Comparison of ENCODE assay signal across 24 cellular contexts in genomic region chr11:134506046-134506445, GRCh38.
DNase-seq lines count a peak whose midpoint lies in the region; ATAC-seq and TF ChIP-seq lines count a peak whose summit lies in the region.
"Had no signal": no experiment of that assay in that cellular context is flagged by ENCODE, and none has a peak within 500 bp of the region (broad histone marks: within the 10 kb centered on the region; RNA-seq: fewer than 3 reads in every experiment).

No MANE protein-coding gene starts in this region.

- H3K27me3 Mint-ChIP-seq in endodermal cell (ENCODE audit: insufficient read depth) = peaks cover 30% of the 10 kb centered on the region
- H3K27me3 Mint-ChIP-seq: CD4-positive, CD25-positive, alpha-beta regulatory T cell had no signal

- no peak overlapping the region for H3K27ac Mint-ChIP-seq in endodermal cell
- H3K27ac Mint-ChIP-seq: CD14-positive monocyte; CD4-positive, CD25-positive, alpha-beta regulatory T cell; CD8-positive, alpha-beta memory T cell had no signal

- no peak for TF ChIP-seq EP300 in sigmoid colon (IDR thresholded peaks at IDR 0.05)

- no peaks in the 10 kb centered on the region for H3K9me3 ChIP-seq in right cardiac atrium (ENCODE audit: control insufficient read depth, low read length)
- H3K9me3 ChIP-seq in endodermal cell (ENCODE audit: control insufficient read depth, low read length) = no peaks in the 10 kb centered on the region
- H3K9me3 ChIP-seq in sigmoid colon = no peaks in the 10 kb centered on the region
- H3K9me3 ChIP-seq: BE2C, BLaER1 had no signal

- WGBS in right cardiac atrium = 67% methylated on average over 2 of the region's 2 CpGs
- WGBS in endodermal cell (ENCODE audit: insufficient coverage in 1 of 2, insufficient read length in 1 of 2), 2 experiments = 89 to 100% methylated on average over 2 of the region's 2 CpGs
- 88 to 91% methylated on average over 2 of the region's 2 CpGs for WGBS in sigmoid colon, 2 donors

- H3K4me1 ChIP-seq in right cardiac atrium (ENCODE audit: control insufficient read depth, insufficient read depth, low read length) (no peaks in the 10 kb centered on the region), endodermal cell (ENCODE audit: control insufficient read depth, insufficient read depth, low read length) (no peaks in the 10 kb centered on the region), sigmoid colon (no peaks in the 10 kb centered on the region)
- H3K4me1 ChIP-seq: BE2C had no signal

- intact Hi-C loops in cardiac septum (cut with DNase I) = no loop called here
- intact Hi-C loops in right cardiac atrium (cut with DNase I) = no loop called here
- intact Hi-C loops in sigmoid colon (cut with DNase I) = no loop called here

- H3K9ac ChIP-seq in endodermal cell (ENCODE audit: extremely low read depth, low read length, poor library complexity, severe bottlenecking) = no peak overlapping the region
- H3K9ac ChIP-seq: BLaER1 had no signal

- TF ChIP-seq CTCF in endodermal cell (conservative IDR thresholded peaks at IDR 0.05) (no peak), sigmoid colon (IDR thresholded peaks at IDR 0.05) (no peak)

- H3K27me3 ChIP-seq in right cardiac atrium (ENCODE audit: control insufficient read depth, insufficient read depth) = no peaks in the 10 kb centered on the region
- no peaks in the 10 kb centered on the region for H3K27me3 ChIP-seq in endodermal cell (ENCODE audit: control insufficient read depth, insufficient read depth, low read length, poor library complexity, severe bottlenecking)
- peaks cover 0 to 6% (median 0%) of the 10 kb centered on the region in 3 donors for H3K27me3 ChIP-seq in sigmoid colon
- H3K27me3 ChIP-seq: BLaER1 had no signal

- no peak overlapping the region for H3K4me3 Mint-ChIP-seq in endodermal cell
- H3K4me3 Mint-ChIP-seq: CD14-positive monocyte; CD4-positive, alpha-beta memory T cell; CD4-positive, CD25-positive, alpha-beta regulatory T cell had no signal

- H3K36me3 ChIP-seq in endodermal cell (ENCODE audit: control insufficient read depth, insufficient read depth, low read length) = no peaks in the 10 kb centered on the region
- H3K36me3 ChIP-seq in sigmoid colon = no peaks in the 10 kb centered on the region
- H3K36me3 ChIP-seq: BE2C, BLaER1 had no signal

- no peaks in the 10 kb centered on the region for H3K9me3 Mint-ChIP-seq in endodermal cell
- H3K9me3 Mint-ChIP-seq: CD14-positive monocyte; CD4-positive, alpha-beta memory T cell; CD4-positive, CD25-positive, alpha-beta regulatory T cell; CD8-positive, alpha-beta memory T cell had no signal

- H3K4me3 ChIP-seq in right cardiac atrium (ENCODE audit: low read length) (no peak overlapping the region), endodermal cell (ENCODE audit: low read length) (no peak overlapping the region), sigmoid colon (no peak overlapping the region)
- H3K4me3 ChIP-seq: BLaER1, GM12878 had no signal

- no peak for TF ChIP-seq POLR2A in sigmoid colon (IDR thresholded peaks at IDR 0.05)

- H3K27ac ChIP-seq in right cardiac atrium (ENCODE audit: low read length) (no peak overlapping the region), endodermal cell (ENCODE audit: low read depth, low read length) (no peak overlapping the region), sigmoid colon (no peak overlapping the region)
- H3K27ac ChIP-seq: BLaER1 had no signal

- ATAC-seq in right cardiac atrium = no peak
- no peak for ATAC-seq in GM18907 (IDR thresholded peaks at IDR 0.05; ENCODE audit: unreplicated experiment)
- ATAC-seq: GM12878 had no signal

- H3K36me3 Mint-ChIP-seq in endodermal cell (ENCODE audit: low read depth) = no peaks in the 10 kb centered on the region
- H3K36me3 Mint-ChIP-seq: CD14-positive monocyte; CD4-positive, alpha-beta memory T cell; CD4-positive, CD25-positive, alpha-beta regulatory T cell; CD8-positive, alpha-beta memory T cell had no signal

- DNase-seq in cardiac septum (ENCODE audit: low spot score) (peak; percentile 53), right cardiac atrium (no peak), endodermal cell (peak; percentile 12), sigmoid colon (peak; percentile 20), NCI-H1105 treated with DMSO at 0.1 percent for 48 hours (lab: John Stamatoyannopoulos, UW) (no peak)
- DNase-seq: 8988T; ACHN; BE2C; C1 segment of cervical spinal cord; CD4-positive, alpha-beta memory T cell; CD4-positive, CD25-positive, alpha-beta regulatory T cell; CD8-positive, alpha-beta memory T cell; COR-L47; DMS 273 treated with DMSO at 0.1 percent for 48 hours; DMS153; DMS53; DMS79; DND-41; EL; GDM1 had no signal

- H3K4me1 Mint-ChIP-seq in endodermal cell = peaks cover 8% of the 10 kb centered on the region
- H3K4me1 Mint-ChIP-seq: CD14-positive monocyte; CD4-positive, alpha-beta memory T cell; CD8-positive, alpha-beta memory T cell had no signal

Comparison
In these comparisons a context has a peak if more than half of its experiments do, and no peak if none do; other contexts are left out.
1. DNase-seq: peak in cardiac septum (single experiment), endodermal cell (single experiment) and sigmoid colon (single experiment); none in right cardiac atrium (0 of 3) and NCI-H1105 treated with DMSO at 0.1 percent for 48 hours (single experiment).